ENCODE assay signal across 8 cellular contexts in genomic region chr1:227541796-227542152, GRCh38. TPM values are rescaled to one million over a fixed set of nuclear protein-coding genes. Genes with fewer than 3 reads are reported as not detected.
A peak's percentile ranks its signal among the peaks of the same experiment; 100 is the strongest.
DNase-seq lines count a peak whose midpoint lies in the region; ATAC-seq and TF ChIP-seq lines count a peak whose summit lies in the region.

No MANE protein-coding gene starts in this region.

- H3K36me3 Mint-ChIP-seq in activated CD8-positive, alpha-beta memory T cell treated with anti-CD3 and anti-CD28 coated beads, Interleukin-2, amount 10 ng/mL, durations not matched to agents 7 days and 5 days, result no peaks in the 10 kb centered on the region

- peaks cover 2% of the 10 kb centered on the region; the same call in 1 of the 2 replicates for H3K9me3 ChIP-seq in HUES64 (ENCODE audit: insufficient read depth, low read depth, low read length)

- DNase-seq in GM12865 (ENCODE audit: low read depth) (no peak), fibroblast of mammary gland (ENCODE audit: low read depth) (no peak), omental fat pad (ENCODE audit: low spot score) (no peak), NCI-H2029 treated with DMSO at 0.1 percent for 48 hours (lab: John Stamatoyannopoulos, UW) (no peak)
- no peak for DNase-seq in activated CD8-positive, alpha-beta memory T cell treated with anti-CD3 and anti-CD28 coated beads, Interleukin-2, amount 10 ng/mL, durations not matched to agents 7 days and 5 days

- H3K36me3 ChIP-seq in HUES64 (ENCODE audit: insufficient read depth, low read length), result no peaks in the 10 kb centered on the region

- no peak overlapping the region for H3K27ac Mint-ChIP-seq in activated CD8-positive, alpha-beta memory T cell treated with anti-CD3 and anti-CD28 coated beads, Interleukin-2, amount 10 ng/mL, durations not matched to agents 7 days and 5 days

- peak overlapping the region; percentile 71 for H3K9ac ChIP-seq in HUES64 (ENCODE audit: low read depth, low read length)

- no peaks in the 10 kb centered on the region for H3K9me3 Mint-ChIP-seq in activated CD8-positive, alpha-beta memory T cell treated with anti-CD3 and anti-CD28 coated beads, Interleukin-2, amount 10 ng/mL, durations not matched to agents 7 days and 5 days (ENCODE audit: low read depth)

- no peak overlapping the region for H3K27ac ChIP-seq in HUES64 (ENCODE audit: low read depth, low read length)

- WGBS in HUES64, result 25% methylated on average over 32 of the region's 32 CpGs

- H3K4me3 ChIP-seq in GM12865 (ENCODE audit: low read depth, low read length) (peak overlapping the region; percentile 72), HUES64 (ENCODE audit: low read length) (peak overlapping the region; percentile 68), fibroblast of mammary gland (ENCODE audit: control insufficient read depth, low read depth, low read length) (peak overlapping the region; percentile 47)

- no peaks in the 10 kb centered on the region for H3K27me3 Mint-ChIP-seq in activated CD8-positive, alpha-beta memory T cell treated with anti-CD3 and anti-CD28 coated beads, Interleukin-2, amount 10 ng/mL, durations not matched to agents 7 days and 5 days

- H3K4me1 Mint-ChIP-seq in activated CD8-positive, alpha-beta memory T cell treated with anti-CD3 and anti-CD28 coated beads, Interleukin-2, amount 10 ng/mL, durations not matched to agents 7 days and 5 days, result peaks cover 3% of the 10 kb centered on the region

- TF ChIP-seq CTCF in GM12865 (IDR thresholded peaks at IDR 0.05; ENCODE audit: insufficient read depth, low read depth, low read length, missing control alignments) (no peak), fibroblast of mammary gland (conservative IDR thresholded peaks at IDR 0.05; ENCODE audit: control insufficient read depth, insufficient read depth, low read depth, low read length) (no peak), omental fat pad (IDR thresholded peaks at IDR 0.05) (no peak)

- no peak overlapping the region for H3K4me3 Mint-ChIP-seq in activated CD8-positive, alpha-beta memory T cell treated with anti-CD3 and anti-CD28 coated beads, Interleukin-2, amount 10 ng/mL, durations not matched to agents 7 days and 5 days

- CTCF ChIA-PET in activated CD8-positive, alpha-beta memory T cell treated with anti-CD3 and anti-CD28 coated beads, Interleukin-2, amount 10 ng/mL, durations not matched to agents 7 days and 5 days (lab: Charles Lee), result interaction anchor here (2.1 kb wide), 1 partner anchor 22 kb away, joined by 5 read pairs; the partner anchor contains the start of gene ZNF678

- H3K27me3 ChIP-seq in HUES64 (ENCODE audit: insufficient read depth, low read length), result peaks cover 20% of the 10 kb centered on the region

- peak; percentile 37 for ATAC-seq in omental fat pad (ENCODE audit: low FRiP score)
- ATAC-seq in activated CD8-positive, alpha-beta memory T cell treated with anti-CD3 and anti-CD28 coated beads, Interleukin-2, amount 10 ng/mL, durations not matched to agents 7 days and 5 days, result no peak
- no peak for ATAC-seq in GM19452 (IDR thresholded peaks at IDR 0.05; ENCODE audit: unreplicated experiment)
- no peak for ATAC-seq in GM21619 (IDR thresholded peaks at IDR 0.05; ENCODE audit: unreplicated experiment)

- no peaks in the 10 kb centered on the region for H3K4me1 ChIP-seq in HUES64 (ENCODE audit: insufficient read depth, low read length)

RNA-seq across cellular contexts. Expression of gene ZNF678, which starts 21.6 kb away (rescaled TPM):
- 15.4 TPM for polyA plus RNA-seq in HUES64 (2013, experiment 1 of 2)
- 17.5 TPM for polyA plus RNA-seq in HUES64 (2013, experiment 2 of 2)
- total RNA-seq in omental fat pad, result 1 to 10 TPM; 4.9 to 9.9 (median 6.4) TPM
- total RNA-seq in activated CD8-positive, alpha-beta memory T cell treated with anti-CD3 and anti-CD28 coated beads, Interleukin-2, amount 10 ng/mL, durations not matched to agents 7 days and 5 days, result 1 to 10 TPM; 3.7 to 6.7 TPM
